ENCODE assay signal across 16 cellular contexts in genomic region chrX:110304371-110304770, GRCh38. TPM values are rescaled to one million over a fixed set of nuclear protein-coding genes. Genes with fewer than 3 reads are reported as not detected.
A peak's percentile ranks its signal among the peaks of the same experiment; 100 is the strongest.
DNase-seq lines count a peak whose midpoint lies in the region; ATAC-seq, FAIRE-seq and TF ChIP-seq lines count a peak whose summit lies in the region.
"Had no signal": no experiment of that assay in that cellular context is flagged by ENCODE, and none has a peak within 500 bp of the region (broad histone marks: within the 10 kb centered on the region; RNA-seq: fewer than 3 reads in every experiment).

No MANE protein-coding gene starts in this region.

- H3K4me3 ChIP-seq in A549 (no peak overlapping the region), neural progenitor cell (no peak overlapping the region)
- H3K4me3 ChIP-seq: HAP-1 had no signal

- TF ChIP-seq CTCF in A549 (IDR thresholded peaks at IDR 0.05) (no peak), GM13977 (IDR thresholded peaks at IDR 0.05; ENCODE audit: extremely low read depth, insufficient read depth, missing control alignments) (no peak), neural progenitor cell (IDR thresholded peaks at IDR 0.05) (no peak)
- no peak for TF ChIP-seq CTCF in CD4-positive, alpha-beta T cell (IDR thresholded peaks at IDR 0.05)

- TF ChIP-seq POLR2A in A549 (IDR thresholded peaks at IDR 0.05; ENCODE audit: low read length) = no peak

- H3K4me3 Mint-ChIP-seq in CD4-positive, alpha-beta T cell = no peak overlapping the region
- H3K4me3 Mint-ChIP-seq in activated T-helper 17 cell treated with anti-CD3 and anti-CD28 coated beads, Interleukin-2, amount 50 U/mL, for 72 hours = peak overlapping the region; percentile 6
- H3K4me3 Mint-ChIP-seq in neural progenitor cell = no peak overlapping the region
- H3K4me3 Mint-ChIP-seq: CD8-positive, alpha-beta T cell had no signal

- FAIRE-seq in A549 (lab: Jason Lieb, UNC) (peak; percentile 84), islet of Langerhans (lab: Jason Lieb, UNC) (peak; percentile 91)
- FAIRE-seq: A204.1 had no signal

- peaks cover 51% of the 10 kb centered on the region for H3K4me1 Mint-ChIP-seq in CD4-positive, alpha-beta T cell (ENCODE audit: low read depth)
- H3K4me1 Mint-ChIP-seq in activated T-helper 17 cell treated with anti-CD3 and anti-CD28 coated beads, Interleukin-2, amount 50 U/mL, for 72 hours = peaks cover 6% of the 10 kb centered on the region
- H3K4me1 Mint-ChIP-seq in neural progenitor cell = peaks cover 3% of the 10 kb centered on the region

- H3K27me3 ChIP-seq in CD4-positive, alpha-beta T cell (ENCODE audit: control insufficient read depth, insufficient read depth, low read length) = no peaks in the 10 kb centered on the region
- H3K27me3 ChIP-seq in neural progenitor cell = no peaks in the 10 kb centered on the region

- H3K27ac Mint-ChIP-seq in CD4-positive, alpha-beta T cell = peak overlapping the region; percentile 3
- H3K27ac Mint-ChIP-seq in activated T-helper 17 cell treated with anti-CD3 and anti-CD28 coated beads, Interleukin-2, amount 50 U/mL, for 72 hours = peak overlapping the region; percentile 31
- H3K27ac Mint-ChIP-seq in neural progenitor cell = no peak overlapping the region

- no peaks in the 10 kb centered on the region for H3K9me3 Mint-ChIP-seq in CD4-positive, alpha-beta T cell
- H3K9me3 Mint-ChIP-seq in activated T-helper 17 cell treated with anti-CD3 and anti-CD28 coated beads, Interleukin-2, amount 50 U/mL, for 72 hours = no peaks in the 10 kb centered on the region
- H3K9me3 Mint-ChIP-seq in neural progenitor cell = peaks cover 2% of the 10 kb centered on the region
- H3K9me3 Mint-ChIP-seq: CD8-positive, alpha-beta T cell had no signal

- intact Hi-C loops in CD4-positive, alpha-beta T cell (cut with DNase I, micrococcal nuclease) = no loop called here

- in situ Hi-C loops in GM13977 (cut with MboI; ENCODE audit: low pct_unique_long_range_greater_than_20kb, low sequenced_read_pairs, unreplicated experiment) = no loop called here

- no peaks in the 10 kb centered on the region for H3K27me3 Mint-ChIP-seq in CD4-positive, alpha-beta T cell
- no peaks in the 10 kb centered on the region for H3K27me3 Mint-ChIP-seq in activated T-helper 17 cell treated with anti-CD3 and anti-CD28 coated beads, Interleukin-2, amount 50 U/mL, for 72 hours
- H3K27me3 Mint-ChIP-seq in neural progenitor cell (ENCODE audit: insufficient read depth, low read depth) = no peaks in the 10 kb centered on the region

- no peak overlapping the region for H3K27ac ChIP-seq in A549
- H3K27ac ChIP-seq in CD4-positive, alpha-beta T cell (ENCODE audit: low read depth, low read length) = no peak overlapping the region
- H3K27ac ChIP-seq in neural progenitor cell = no peak overlapping the region
- H3K27ac ChIP-seq: C4-2B, HL-60 had no signal

- H3K4me2 ChIP-seq in A549 (no peak overlapping the region), neural progenitor cell (no peak overlapping the region)

- no peaks in the 10 kb centered on the region for H4K20me1 ChIP-seq in neural progenitor cell (ENCODE audit: low read depth)

- no peak overlapping the region for H2AFZ ChIP-seq in neural progenitor cell (replicated peaks)

- peaks cover 16% of the 10 kb centered on the region for H3K79me2 ChIP-seq in neural progenitor cell (ENCODE audit: low read depth)

- ATAC-seq in A549 (no peak), HG03460 (IDR thresholded peaks at IDR 0.05; ENCODE audit: unreplicated experiment) (no peak)
- ATAC-seq in CD4-positive, alpha-beta T cell (ENCODE audit: poor library complexity) = no peak
- ATAC-seq in activated T-helper 17 cell treated with anti-CD3 and anti-CD28 coated beads, Interleukin-2, amount 50 U/mL, for 72 hours (replicated peaks) = peak; percentile 20
- ATAC-seq: CD8-positive, alpha-beta T cell had no signal

- 84% methylated on average over 1 of the region's 1 CpG for WGBS in A549 (ENCODE audit: missing lambda C conversion rate)

- no peaks in the 10 kb centered on the region for H3F3A ChIP-seq in neural progenitor cell (ENCODE audit: low read depth)

- no peaks in the 10 kb centered on the region for H3K4me1 ChIP-seq in A549
- no peaks in the 10 kb centered on the region for H3K4me1 ChIP-seq in neural progenitor cell

- DNase-seq in A549 (ENCODE audit: low read depth in 1 of 2, low spot score in 1 of 2) = no peak
- DNase-seq in CD4-positive, alpha-beta T cell = no peak
- DNase-seq in GM13977 (ENCODE audit: low spot score) = no peak
- DNase-seq in neural progenitor cell (ENCODE audit: low spot score) = no peak
- DNase-seq: AML-193; Calu3; CD8-positive, alpha-beta T cell; DMS79 treated with DMSO at 0.1 percent for 48 hours; GF-D8 had no signal

- CTCF ChIA-PET in A549 (lab: Yijun Ruan, JAX) = interaction anchor here (1.0 to 1.5 kb wide), 2 partner anchors 13 to 16 kb away, joined by 3 to 4 read pairs; no protein-coding TSS in a partner anchor
- CTCF ChIA-PET in CD4-positive, alpha-beta T cell (lab: Charles Lee) = interaction anchor here (0.9 to 1.0 kb wide), 2 partner anchors 12 to 26 kb away, joined by 3 read pairs; no protein-coding TSS in a partner anchor

- H3K36me3 Mint-ChIP-seq in CD4-positive, alpha-beta T cell (ENCODE audit: low read depth) = peaks cover 20% of the 10 kb centered on the region
- peaks cover 2% of the 10 kb centered on the region for H3K36me3 Mint-ChIP-seq in activated T-helper 17 cell treated with anti-CD3 and anti-CD28 coated beads, Interleukin-2, amount 50 U/mL, for 72 hours (ENCODE audit: low read depth)
- peaks cover 20% of the 10 kb centered on the region for H3K36me3 Mint-ChIP-seq in neural progenitor cell

- H3K36me3 ChIP-seq in neural progenitor cell = no peaks in the 10 kb centered on the region
- H3K36me3 ChIP-seq: HAP-1 had no signal

- no peak overlapping the region for H3K9ac ChIP-seq in neural progenitor cell

- TF ChIP-seq RAD21 in A549 (conservative IDR thresholded peaks at IDR 0.05 in 1 of 2, IDR thresholded peaks at IDR 0.05 in 1 of 2) = no peak

- H3K9me3 ChIP-seq in A549 = no peaks in the 10 kb centered on the region
- no peaks in the 10 kb centered on the region for H3K9me3 ChIP-seq in CD4-positive, alpha-beta T cell (ENCODE audit: control insufficient read depth, low read length)
- peaks cover 4% of the 10 kb centered on the region for H3K9me3 ChIP-seq in neural progenitor cell (ENCODE audit: low read depth)

- no peak for TF ChIP-seq EP300 in A549 (IDR thresholded peaks at IDR 0.05)

- POLR2A ChIA-PET in A549 (lab: Yijun Ruan, JAX) = no interaction called here
- POLR2A ChIA-PET in CD4-positive, alpha-beta T cell (lab: Charles Lee) = interaction anchor here (2.0 kb wide), 1 partner anchor 14 kb away, joined by 11 read pairs; the partner anchor contains the start of gene AMMECR1

TF ChIP-seq in A549, 52 proteins besides CTCF, POLR2A, EP300 and RAD21:
- no peak for TF ChIP-seq CBX8 (IDR thresholded peaks at IDR 0.05)
- TF ChIP-seq SMC3 (IDR thresholded peaks at IDR 0.05) = no peak
- no peak for TF ChIP-seq RNF2 (IDR thresholded peaks at IDR 0.05; ENCODE audit: borderline replicate concordance, low read depth)
- no peak for TF ChIP-seq RFX5 (IDR thresholded peaks at IDR 0.05)
- no peak for TF ChIP-seq BCL3 (IDR thresholded peaks at IDR 0.05)

RNA-seq across cellular contexts. Expression of gene AMMECR1, which starts 13.5 kb away (rescaled TPM):
- polyA plus RNA-seq in A549 (2011; rRNA removed) (12.6 and 13.7 TPM in 2 replicates), A549 (2017; fragmentation: RNase III; extraction: RNeasy Plus Mini Kit Qiagen cat#74134 plus additional on column Dnase treatment) (7.9 to 8.9 TPM (median 8.1 TPM) in 3 replicates)
- polyA plus RNA-seq in A549 (2012; cell fraction: cytosol; rRNA removed) = 3.9 and 4.2 TPM in 2 replicates
- 4.0 and 4.4 TPM in 2 replicates for polyA plus RNA-seq in A549 (2012; cell fraction: nucleus; rRNA removed)
- 5.2 and 9.6 TPM in 2 replicates for polyA minus RNA-seq in A549 (2011; rRNA and poly(A)+ RNA removed)
- total RNA-seq in CD4-positive, alpha-beta T cell = 1 to 10 TPM; 7.8 to 7.9 TPM
- 10 to 100 TPM in 1 of 2 donors, 1 to 10 TPM in 1; 7.9 to 10.3 TPM for total RNA-seq in activated T-helper 17 cell treated with anti-CD3 and anti-CD28 coated beads, Interleukin-2, amount 50 U/mL, for 72 hours
- total RNA-seq in neural progenitor cell (ENCODE audit: low replicate concordance) = 15.0 and 20.3 TPM in 2 replicates

RNA-seq across cellular contexts. Expression of gene RTL9, which starts 54.3 kb away (rescaled TPM):
- polyA plus RNA-seq in A549 (2011; rRNA removed) (0.04 and 0.12 TPM in 2 replicates), A549 (2017; fragmentation: RNase III; extraction: RNeasy Plus Mini Kit Qiagen cat#74134 plus additional on column Dnase treatment) (0.05 to 0.06 TPM (median 0.05 TPM) in 3 replicates)
- polyA plus RNA-seq in A549 (2012; cell fraction: cytosol; rRNA removed) = 0.01 TPM in 2 replicates
- 0.02 and 0.06 TPM in 2 replicates for polyA plus RNA-seq in A549 (2012; cell fraction: nucleus; rRNA removed)
- polyA minus RNA-seq in A549 (2011; rRNA and poly(A)+ RNA removed) = 0.08 and 0.10 TPM in 2 replicates
- not detected for total RNA-seq in CD4-positive, alpha-beta T cell
- total RNA-seq in activated T-helper 17 cell treated with anti-CD3 and anti-CD28 coated beads, Interleukin-2, amount 50 U/mL, for 72 hours = not detected
- 0.22 and 0.49 TPM in 2 replicates for total RNA-seq in neural progenitor cell (ENCODE audit: low replicate concordance)
- total RNA-seq: Calu3; CD8-positive, alpha-beta T cell had no signal
